8 cellular contexts compared by ENCODE assay signal in the genomic region with DNA sequence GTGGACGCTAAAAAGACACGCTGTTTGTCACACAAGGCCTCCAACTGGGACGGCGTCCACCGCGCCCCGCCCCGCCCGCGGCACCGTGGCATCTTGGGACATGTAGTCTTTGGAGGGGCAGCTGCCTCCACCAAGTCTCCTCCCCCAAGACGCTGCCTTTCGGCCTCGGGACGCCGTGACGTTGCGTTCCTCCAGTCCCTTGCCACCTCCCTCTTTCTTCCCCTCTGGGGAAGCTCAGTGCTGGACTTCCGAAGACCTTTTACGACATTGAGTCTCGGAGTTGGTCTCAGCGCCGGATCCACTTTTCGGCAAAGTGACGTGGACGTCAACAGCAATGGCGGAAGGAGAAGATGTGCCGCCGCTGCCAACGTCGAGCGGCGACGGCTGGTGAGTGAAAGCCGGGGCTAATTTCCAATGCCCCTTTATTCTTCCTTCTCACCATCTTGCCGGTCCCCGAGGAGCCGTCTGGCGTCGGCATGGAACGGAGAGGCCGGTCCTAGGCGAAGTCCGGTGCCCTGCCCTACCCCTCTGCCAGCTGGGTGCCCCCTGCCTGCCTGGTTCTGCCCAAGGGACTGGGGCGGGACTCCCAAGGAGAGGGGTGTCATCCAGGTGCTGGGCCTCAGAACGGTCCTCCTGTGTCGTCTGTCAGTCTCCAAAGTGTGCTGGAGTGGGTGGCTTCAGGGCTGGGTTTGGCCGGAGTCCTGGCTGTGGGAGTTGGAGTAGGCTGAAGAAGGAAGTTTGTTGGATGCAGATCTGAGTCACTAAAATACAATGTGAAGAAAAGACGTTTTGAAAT. TPM values are rescaled to one million over a fixed set of nuclear protein-coding genes. Genes with fewer than 3 reads are reported as not detected.
A peak's percentile ranks its signal among the peaks of the same experiment; 100 is the strongest.
DNase-seq lines count a peak whose midpoint lies in the region; ATAC-seq, FAIRE-seq and TF ChIP-seq lines count a peak whose summit lies in the region.

Gene TBC1D23 (plus strand): TSS at position 308 of the 796 bp plus-strand sequence. CDS start 27 bp downstream, at position 335.

- peaks cover 20% of the 10 kb centered on the region for H3K4me1 ChIP-seq in CD4-positive, CD25-positive, alpha-beta regulatory T cell (ENCODE audit: control insufficient read depth, insufficient read depth, low read length, poor library complexity, severe bottlenecking)
- H3K4me1 ChIP-seq in HepG2 (ENCODE audit: insufficient read depth, low read length), result peaks cover 60% of the 10 kb centered on the region

- peaks cover 52% of the 10 kb centered on the region for H3K79me2 ChIP-seq in HepG2 (ENCODE audit: insufficient read depth, low read length)

- under 1% methylated on average over 41 of the region's 49 CpGs for WGBS in HepG2 (ENCODE audit: low lambda C conversion rate)

- H3K27ac Mint-ChIP-seq in CD4-positive, CD25-positive, alpha-beta regulatory T cell, result peak within 1 kb of the TSS; percentile 93 to 95 (median 94)
- peak within 1 kb of the TSS; percentile 85 for H3K27ac Mint-ChIP-seq in activated CD4-positive, alpha-beta memory T cell treated with anti-CD3 and anti-CD28 coated beads for 36 hours

- TSS peak; percentile 65 for BruUV-seq in HepG2 (replicated peaks; lab: Mats Ljungman, UMichigan)

- intact Hi-C loops in activated CD4-positive, alpha-beta memory T cell treated with anti-CD3 and anti-CD28 coated beads for 36 hours (cut with micrococcal nuclease), result loop anchor here (1.0 to 2.0 kb wide), 5 partner anchors 8 to 448 kb away; partner anchors contain the start of genes CMSS1, LNP1, NIT2 and TFG
- intact Hi-C loops in HepG2 (cut with micrococcal nuclease; ENCODE audit: unreplicated experiment), result no loop called here

- peak; percentile 89 for FAIRE-seq in HepG2 (lab: Jason Lieb, UNC)

- H3K4me2 ChIP-seq in HepG2 (ENCODE audit: low read depth, low read length), result peak within 1 kb of the TSS; percentile 88

- H3K9me3 ChIP-seq in CD4-positive, CD25-positive, alpha-beta regulatory T cell (ENCODE audit: control insufficient read depth in 2 of 2, low read length in 2 of 2), result no peaks in the 10 kb centered on the region
- no peaks in the 10 kb centered on the region for H3K9me3 ChIP-seq in HepG2 (ENCODE audit: low read length)

- no peaks in the 10 kb centered on the region for H3K27me3 ChIP-seq in CD4-positive, CD25-positive, alpha-beta regulatory T cell (ENCODE audit: control insufficient read depth, insufficient read depth, low read length)
- no peaks in the 10 kb centered on the region; a peak in 1 of 5 replicates for H3K27me3 ChIP-seq in HepG2 (ENCODE audit: control insufficient read depth in 1 of 2, insufficient read depth in 2 of 2, low read length in 2 of 2)

- no peak for TF ChIP-seq EP300 in HepG2 (IDR thresholded peaks at IDR 0.05; ENCODE audit: low read depth in 2 of 2, low read length in 2 of 2)
- TF ChIP-seq EP300 in HepG2 (CRISPR knock-in tag; IDR thresholded peaks at IDR 0.05; ENCODE audit: borderline replicate concordance), result no peak

- TF ChIP-seq RAD21 in HepG2 (CRISPR knock-in tag; IDR thresholded peaks at IDR 0.05), result no peak

- ATAC-seq in CD4-positive, CD25-positive, alpha-beta regulatory T cell (ENCODE audit: low read depth in 2 of 2), result peak; percentile 100
- ATAC-seq in GM19452 (IDR thresholded peaks at IDR 0.05; ENCODE audit: unreplicated experiment) (peak; percentile 100), HepG2 (peak; percentile 97)

- H3K9ac ChIP-seq in HepG2 (ENCODE audit: insufficient read depth, low read depth, low read length), result peak within 1 kb of the TSS; percentile 86

- H3K4me1 Mint-ChIP-seq in CD4-positive, CD25-positive, alpha-beta regulatory T cell, result peaks cover 33 to 63% (median 38%) of the 10 kb centered on the region in 4 donors
- H3K4me1 Mint-ChIP-seq in activated CD4-positive, alpha-beta memory T cell treated with anti-CD3 and anti-CD28 coated beads for 36 hours (ENCODE audit: low read depth), result peaks cover 52% of the 10 kb centered on the region

- CTCF ChIA-PET in activated CD4-positive, alpha-beta memory T cell treated with anti-CD3 and anti-CD28 coated beads for 36 hours (lab: Charles Lee), result interaction anchor here (1.0 to 2.9 kb wide), 7 partner anchors 9 to 429 kb away, joined by 3 to 12 read pairs (median 4); no protein-coding TSS in a partner anchor
- CTCF ChIA-PET in HepG2 (lab: Yijun Ruan, JAX; ENCODE audit: low intra/inter-chr PET ratio, low total read pairs), result no interaction called here

- H2AFZ ChIP-seq in HepG2 (ENCODE audit: low read length), result peak within 1 kb of the TSS; percentile 67

- H4K20me1 ChIP-seq in HepG2 (ENCODE audit: insufficient read depth, low read length), result no peaks in the 10 kb centered on the region; the same call in 1 of the 2 replicates

- H3K36me3 Mint-ChIP-seq in CD4-positive, CD25-positive, alpha-beta regulatory T cell, result peaks cover 4% of the 10 kb centered on the region
- H3K36me3 Mint-ChIP-seq in activated CD4-positive, alpha-beta memory T cell treated with anti-CD3 and anti-CD28 coated beads for 36 hours, result no peaks in the 10 kb centered on the region

- TF ChIP-seq POLR2A in HepG2 (IDR thresholded peaks at IDR 0.05; ENCODE audit: insufficient read depth in 1 of 2, low read depth in 2 of 2, low read length in 2 of 2), result peak; percentile 67 to 79

- POLR2A ChIA-PET in activated CD4-positive, alpha-beta memory T cell treated with anti-CD3 and anti-CD28 coated beads for 36 hours (lab: Charles Lee), result interaction anchor here (0.6 to 1.8 kb wide), 4 partner anchors 8 to 442 kb away, joined by 3 to 15 read pairs (median 4); partner anchors contain the start of genes LNP1 and TOMM70
- POLR2A ChIA-PET in HepG2 (lab: Yijun Ruan, JAX), result interaction anchor here (0.6 to 3.1 kb wide), 35 partner anchors 9 to 449 kb away, joined by 3 to 23 read pairs (median 4); partner anchors contain the start of genes CMSS1, LNP1, NIT2 and TOMM70

- H3K27me3 Mint-ChIP-seq in CD4-positive, CD25-positive, alpha-beta regulatory T cell, result no peaks in the 10 kb centered on the region
- H3K27me3 Mint-ChIP-seq in activated CD4-positive, alpha-beta memory T cell treated with anti-CD3 and anti-CD28 coated beads for 36 hours, result no peaks in the 10 kb centered on the region

- in situ Hi-C loops in HepG2 (cut with HindIII; ENCODE audit: extremely low pct_ligation_motif_present, low pct_unique_long_range_greater_than_20kb), result no loop called here

- H3K4me3 ChIP-seq in CD4-positive, CD25-positive, alpha-beta regulatory T cell (ENCODE audit: low read depth, low read length), result peak within 1 kb of the TSS; percentile 94
- peak within 1 kb of the TSS; percentile 95 to 98 (median 98) for H3K4me3 ChIP-seq in HepG2 (replicated peaks in 1 of 3; ENCODE audit: insufficient read depth in 1 of 3, low read depth in 2 of 3, low read length in 3 of 3)

- no peaks in the 10 kb centered on the region for H3K9me3 Mint-ChIP-seq in CD4-positive, CD25-positive, alpha-beta regulatory T cell
- H3K9me3 Mint-ChIP-seq in activated CD4-positive, alpha-beta memory T cell treated with anti-CD3 and anti-CD28 coated beads for 36 hours, result no peaks in the 10 kb centered on the region

- peak; percentile 25 for TF ChIP-seq CTCF in HepG2 (CRISPR knock-in tag; IDR thresholded peaks at IDR 0.05)

- peak; percentile 96 to 100 (median 98) for DNase-seq in CD4-positive, CD25-positive, alpha-beta regulatory T cell
- DNase-seq in HK-2 (ENCODE audit: unreplicated experiment), result peak; percentile 98
- peak; percentile 100 for DNase-seq in NCI-H82 treated with DMSO at 0.1 percent for 48 hours (lab: John Stamatoyannopoulos, UW; ENCODE audit: unreplicated experiment)
- peak; percentile 99 for DNase-seq in activated CD4-positive, alpha-beta memory T cell treated with anti-CD3 and anti-CD28 coated beads for 36 hours
- DNase-seq in dermis microvascular lymphatic vessel endothelial cell (ENCODE audit: low read depth in 2 of 2), result peak; percentile 89 to 99
- DNase-seq in HepG2 (ENCODE audit: low spot score), result peak; percentile 97
- DNase-seq in stimulated activated CD4-positive, alpha-beta T cell treated with anti-CD3 and anti-CD28 coated beads, Interleukin-4, amount 100 ng/mL, for 1 hour, result peak; percentile 95

- peak within 1 kb of the TSS; percentile 96 for H3K27ac ChIP-seq in CD4-positive, CD25-positive, alpha-beta regulatory T cell (ENCODE audit: insufficient read depth, low read length, poor library complexity, severe bottlenecking)
- peak within 1 kb of the TSS; percentile 87 for H3K27ac ChIP-seq in HepG2 (ENCODE audit: extremely low read length, insufficient read depth, low read length)

- H3K4me3 Mint-ChIP-seq in CD4-positive, CD25-positive, alpha-beta regulatory T cell, result peak within 1 kb of the TSS; percentile 91 to 97 (median 94)
- H3K4me3 Mint-ChIP-seq in activated CD4-positive, alpha-beta memory T cell treated with anti-CD3 and anti-CD28 coated beads for 36 hours, result peak within 1 kb of the TSS; percentile 92

- no peaks in the 10 kb centered on the region for H3K36me3 ChIP-seq in CD4-positive, CD25-positive, alpha-beta regulatory T cell (ENCODE audit: control insufficient read depth, insufficient read depth, low read length)
- no peaks in the 10 kb centered on the region for H3K36me3 ChIP-seq in HepG2 (replicated peaks in 1 of 2; ENCODE audit: control insufficient read depth in 1 of 2, insufficient read depth in 2 of 2, low read length in 2 of 2)

RNA-seq across cellular contexts. Expression of gene TBC1D23, which starts in this region (rescaled TPM):
- 40.2 TPM for total RNA-seq in CD4-positive, CD25-positive, alpha-beta regulatory T cell
- 10 to 100 TPM; 17.8 to 28.3 (median 20.0) TPM for polyA plus RNA-seq in CD4-positive, CD25-positive, alpha-beta regulatory T cell
- total RNA-seq in activated CD4-positive, alpha-beta memory T cell treated with anti-CD3 and anti-CD28 coated beads for 36 hours, result 10 to 100 TPM; 17.8 to 22.7 TPM
- total RNA-seq in dermis microvascular lymphatic vessel endothelial cell (30.2 and 31.7 TPM in 2 replicates), HepG2 (2016; rRNA removed; fragmentation: Illumina TruSeq; extraction: Trizol) (28.7 and 44.5 TPM in 2 replicates)
- 5.2 and 5.6 TPM in 2 replicates for total RNA-seq in HepG2 (2016; cell fraction: cytosol; rRNA removed; fragmentation: Illumina TruSeq; extraction: Trizol; ENCODE audit: low read depth)
- total RNA-seq in HepG2 (2016; cell fraction: insoluble cytoplasmic fraction; rRNA removed; fragmentation: Illumina TruSeq; extraction: Trizol), result 29.0 and 42.5 TPM in 2 replicates
- total RNA-seq in HepG2 (2016; cell fraction: membrane; rRNA removed; fragmentation: Illumina TruSeq; extraction: Trizol), result 9.4 and 12.5 TPM in 2 replicates
- total RNA-seq in HepG2 (2016; cell fraction: nucleus; rRNA removed; fragmentation: Illumina TruSeq; extraction: Trizol), result 35.8 and 37.8 TPM in 2 replicates
- 26.5 and 35.4 TPM in 2 replicates for polyA plus RNA-seq in HepG2 (2011; rRNA removed)
- polyA plus RNA-seq in HepG2 (2011; cell fraction: cytosol; rRNA removed), result 8.8 and 13.6 TPM in 2 replicates
- 13.1 and 13.7 TPM in 2 replicates for polyA plus RNA-seq in HepG2 (2011; cell fraction: nucleus; rRNA removed)
- polyA plus RNA-seq in HepG2 (2012), result 26.0 and 27.5 TPM in 2 replicates
- polyA plus RNA-seq in HepG2 (2016; cell fraction: cytosol; fragmentation: Illumina TruSeq; extraction: Trizol; ENCODE audit: low read depth), result 1.2 and 1.3 TPM in 2 replicates
- polyA plus RNA-seq in HepG2 (2016; cell fraction: insoluble cytoplasmic fraction; fragmentation: Illumina TruSeq; extraction: Trizol; ENCODE audit: low read depth), result 22.6 and 26.1 TPM in 2 replicates
- polyA plus RNA-seq in HepG2 (2016; cell fraction: membrane; fragmentation: Illumina TruSeq; extraction: Trizol; ENCODE audit: low read depth), result 4.5 and 4.6 TPM in 2 replicates
- 24.7 and 25.8 TPM in 2 replicates for polyA plus RNA-seq in HepG2 (2016; cell fraction: nucleus; fragmentation: Illumina TruSeq; extraction: Trizol; ENCODE audit: insufficient read depth, low read depth)
- polyA minus RNA-seq in HepG2 (2011; rRNA and poly(A)+ RNA removed; ENCODE audit: low replicate concordance), result 22.9 and 28.9 TPM in 2 replicates
- polyA minus RNA-seq in HepG2 (2011; cell fraction: cytosol; rRNA and poly(A)+ RNA removed), result 25.6 and 28.5 TPM in 2 replicates
- polyA minus RNA-seq in HepG2 (2011; cell fraction: nucleus; rRNA and poly(A)+ RNA removed), result 66.4 and 71.1 TPM in 2 replicates

Comparison
In these comparisons a context has a peak if more than half of its experiments do, and no peak if none do; other contexts are left out.
1. Peak in every context shown above with its lines: DNase-seq, ATAC-seq, H3K4me3 ChIP-seq and H3K27ac ChIP-seq.